12 cellular contexts compared by ENCODE assay signal in genomic region chr1:109444376-109444775, GRCh38.
"Had no signal": no experiment of that assay in that cellular context is flagged by ENCODE, and none has a peak within 500 bp of the region (broad histone marks: within the 10 kb centered on the region; RNA-seq: fewer than 3 reads in every experiment).

No MANE protein-coding gene starts in this region.

- H3K27me3 ChIP-seq: ovary had no signal

- H3K27ac ChIP-seq: lower lobe of right lung, neural progenitor cell, ovary had no signal

- H3K9ac ChIP-seq: neural progenitor cell had no signal

- ATAC-seq: activated CD4-positive, CD25-positive, alpha-beta regulatory T cell treated with anti-CD3 and anti-CD28 coated beads, Interleukin-2, amount 50 U/mL, for 24 hours; lower lobe of right lung had no signal

- H2AFZ ChIP-seq: neural progenitor cell had no signal

- H3K4me1 ChIP-seq: lower lobe of right lung, neural progenitor cell had no signal

- H3K9me3 ChIP-seq: lower lobe of right lung, ovary had no signal

- H3K36me3 ChIP-seq: lower lobe of right lung, neural progenitor cell, ovary had no signal

- H3K4me2 ChIP-seq: neural progenitor cell had no signal

- DNase-seq: activated naive CD4-positive, alpha-beta T cell treated with anti-CD3 and anti-CD28 coated beads, Interleukin-2, amount 50 U/mL, for 16 hours; amygdala; effector memory CD4-positive, alpha-beta T cell; hippocampal formation; lower lobe of right lung; midbrain; ovary; stimulated activated CD4-positive, alpha-beta T cell treated with anti-CD3 and anti-CD28 coated beads, Interleukin-2, amount 100 ng/mL, for 48 hours; stimulated activated naive CD4-positive, alpha-beta T cell treated with Interleukin-2 at 50 U/mL for 16 hours; T-helper 2 cell had no signal

- H3K4me3 ChIP-seq: lower lobe of right lung, neural progenitor cell, ovary had no signal
